21 cellular contexts compared by ENCODE assay signal in genomic region chr3:123414958-123415792, GRCh38. TPM values are rescaled to one million over a fixed set of nuclear protein-coding genes. Genes with fewer than 3 reads are reported as not detected.
DNase-seq lines count a peak whose midpoint lies in the region; ATAC-seq and TF ChIP-seq lines count a peak whose summit lies in the region.
"Had no signal": no experiment of that assay in that cellular context is flagged by ENCODE, and none has a peak within 500 bp of the region (broad histone marks: within the 10 kb centered on the region; RNA-seq: fewer than 3 reads in every experiment).

No MANE protein-coding gene starts in this region.

- DNase-seq in endodermal cell (no peak), spleen (peak; percentile 65), HuH-7.5 (ENCODE audit: low spot score) (no peak), HT-29 (ENCODE audit: low spot score) (no peak), AG08395 (ENCODE audit: low spot score) (no peak)
- DNase-seq: activated CD4-positive, alpha-beta T cell treated with anti-CD3 and anti-CD28 coated beads for 4 hours; activated CD8-positive, alpha-beta memory T cell treated with anti-CD3 and anti-CD28 coated beads, Interleukin-2, amount 50 U/mL, for 48 hours; activated naive CD4-positive, alpha-beta T cell treated with anti-CD3 and anti-CD28 coated beads for 36 hours; C1 segment of cervical spinal cord; mammary epithelial cell; NCI-H2107; NCI-H526; PC-3 had no signal

- peak overlapping the region; percentile 77 for H3K27ac ChIP-seq in BLaER1
- H3K27ac ChIP-seq in endodermal cell (ENCODE audit: low read depth, low read length): no peak overlapping the region
- peak overlapping the region; percentile 29 to 32 for H3K27ac ChIP-seq in mucosa of rectum (ENCODE audit: low read depth in 2 of 2, low read length in 2 of 2)
- peak overlapping the region in 5 of 8 donors; percentile 66 to 79 (median 76) for H3K27ac ChIP-seq in spleen
- H3K27ac ChIP-seq: epithelial cell of prostate had no signal

- no peaks in the 10 kb centered on the region for H3K27me3 Mint-ChIP-seq in endodermal cell (ENCODE audit: insufficient read depth)

- H3K4me3 Mint-ChIP-seq in endodermal cell: no peak overlapping the region
- H3K4me3 Mint-ChIP-seq: activated naive CD4-positive, alpha-beta T cell treated with anti-CD3 and anti-CD28 coated beads for 36 hours; GM23338; naive thymus-derived CD8-positive, alpha-beta T cell had no signal

- no peaks in the 10 kb centered on the region for H4K20me1 ChIP-seq in BLaER1

- TF ChIP-seq CTCF in endodermal cell (conservative IDR thresholded peaks at IDR 0.05) (peak; percentile 18), spleen (IDR thresholded peaks at IDR 0.05 in 8 of 11, conservative IDR thresholded peaks at IDR 0.05 in 3 of 11) (no peak)

- H3K9ac ChIP-seq in BLaER1: peak overlapping the region; percentile 55
- H3K9ac ChIP-seq in endodermal cell (ENCODE audit: extremely low read depth, low read length, poor library complexity, severe bottlenecking): no peak overlapping the region
- H3K9ac ChIP-seq in mucosa of rectum (ENCODE audit: low read depth in 1 of 2, low read length in 2 of 2): no peak overlapping the region

- no peak for TF ChIP-seq POLR2A in spleen (IDR thresholded peaks at IDR 0.05)

- H3K36me3 ChIP-seq in BLaER1: no peaks in the 10 kb centered on the region
- no peaks in the 10 kb centered on the region for H3K36me3 ChIP-seq in endodermal cell (ENCODE audit: control insufficient read depth, insufficient read depth, low read length)
- no peaks in the 10 kb centered on the region for H3K36me3 ChIP-seq in mucosa of rectum (ENCODE audit: control insufficient read depth in 2 of 2, insufficient read depth in 2 of 2, low read length in 2 of 2)
- no peaks in the 10 kb centered on the region for H3K36me3 ChIP-seq in spleen

- H3K27ac Mint-ChIP-seq in endodermal cell: no peak overlapping the region
- H3K27ac Mint-ChIP-seq: activated naive CD4-positive, alpha-beta T cell treated with anti-CD3 and anti-CD28 coated beads for 36 hours; GM23338 had no signal

- H3K4me2 ChIP-seq in BLaER1: peak overlapping the region; percentile 89
- H3K4me2 ChIP-seq: GM23338 had no signal

- H3K27me3 ChIP-seq in BLaER1 (no peaks in the 10 kb centered on the region), endodermal cell (ENCODE audit: control insufficient read depth, insufficient read depth, low read length, poor library complexity, severe bottlenecking) (peaks cover 3% of the 10 kb centered on the region), mucosa of rectum (ENCODE audit: control insufficient read depth in 2 of 2, insufficient read depth in 2 of 2, low read length in 2 of 2) (no peaks in the 10 kb centered on the region), spleen (replicated peaks in 1 of 7) (no peaks in the 10 kb centered on the region)

- no peaks in the 10 kb centered on the region for H3K9me3 Mint-ChIP-seq in endodermal cell
- H3K9me3 Mint-ChIP-seq: activated naive CD4-positive, alpha-beta T cell treated with anti-CD3 and anti-CD28 coated beads for 36 hours; GM23338; naive thymus-derived CD8-positive, alpha-beta T cell had no signal

- H3K4me1 Mint-ChIP-seq in endodermal cell: peaks cover 25% of the 10 kb centered on the region
- H3K4me1 Mint-ChIP-seq: naive thymus-derived CD8-positive, alpha-beta T cell had no signal

- H3K4me3 ChIP-seq in BLaER1 (peak overlapping the region; percentile 40; the same call in 1 of the 2 replicates), endodermal cell (ENCODE audit: low read length) (no peak overlapping the region), mucosa of rectum (ENCODE audit: low read length in 2 of 2) (no peak overlapping the region), spleen (peak overlapping the region in 1 of 8 donors; percentile 6)
- H3K4me3 ChIP-seq: GM23338 had no signal

- H3K9me3 ChIP-seq in BLaER1: no peaks in the 10 kb centered on the region
- H3K9me3 ChIP-seq in endodermal cell (ENCODE audit: control insufficient read depth, low read length): no peaks in the 10 kb centered on the region
- H3K9me3 ChIP-seq in mucosa of rectum (ENCODE audit: control insufficient read depth in 2 of 2, low read length in 2 of 2): no peaks in the 10 kb centered on the region
- no peaks in the 10 kb centered on the region for H3K9me3 ChIP-seq in spleen

- ATAC-seq in GM21786 (IDR thresholded peaks at IDR 0.05; ENCODE audit: unreplicated experiment): no peak
- ATAC-seq: GM23338; naive thymus-derived CD8-positive, alpha-beta T cell; PC-3; SK-N-SH treated with all-trans-retinoic acid at 6 μM for 48 hours had no signal

- WGBS in endodermal cell (ENCODE audit: insufficient coverage in 1 of 2, insufficient read length in 1 of 2), 2 experiments: 87 to 91% methylated on average over 12 to 18 of the region's 18 CpGs
- 75 to 88% (median 85%) methylated on average over 13 to 18 of the region's 18 CpGs for WGBS in spleen, 5 donors

- peaks cover 100% of the 10 kb centered on the region for H3K4me1 ChIP-seq in BLaER1
- peaks cover 4% of the 10 kb centered on the region for H3K4me1 ChIP-seq in endodermal cell (ENCODE audit: control insufficient read depth, insufficient read depth, low read length)
- H3K4me1 ChIP-seq in mucosa of rectum (ENCODE audit: control insufficient read depth in 2 of 2, insufficient read depth in 2 of 2, low read length in 2 of 2): peaks cover 7 to 15% of the 10 kb centered on the region in 2 donors
- H3K4me1 ChIP-seq in spleen: peaks cover 0 to 15% (median under 1%) of the 10 kb centered on the region in 6 donors

- intact Hi-C loops in spleen (cut with DNase I; ENCODE audit: low total_unique reads): no loop called here

- H3K36me3 Mint-ChIP-seq in endodermal cell (ENCODE audit: low read depth): no peaks in the 10 kb centered on the region
- H3K36me3 Mint-ChIP-seq: naive thymus-derived CD8-positive, alpha-beta T cell had no signal

RNA-seq across cellular contexts. Expression of gene ADCY5, which starts 33.7 kb away (rescaled TPM):
- total RNA-seq in endodermal cell (1 to 10 TPM; 3.9 to 5.2 TPM), spleen (10 to 100 TPM in 6 of 7 donors, 1 to 10 TPM in 1; 9.5 to 20.6 (median 13.8) TPM)
- polyA plus RNA-seq in endodermal cell (2013, experiment 1 of 2): 3.5 TPM
- 3.0 TPM for polyA plus RNA-seq in endodermal cell (2013, experiment 2 of 2)
- polyA plus RNA-seq in spleen: 1 to 10 TPM; 1.7 to 3.7 (median 2.0) TPM
- 1.2 and 1.6 TPM in 2 replicates for total RNA-seq in HT-29 (2014; rRNA removed; shearing (Covaris generic))
- total RNA-seq: glomerular endothelial cell; naive thymus-derived CD8-positive, alpha-beta T cell; PC-3 had no signal
